9 cellular contexts compared by ENCODE assay signal in genomic region chrX:40539214-40540142, GRCh38. TPM values are rescaled to one million over a fixed set of nuclear protein-coding genes. Genes with fewer than 3 reads are reported as not detected.
DNase-seq lines count a peak whose midpoint lies in the region; ATAC-seq and TF ChIP-seq lines count a peak whose summit lies in the region.
"Had no signal": no experiment of that assay in that cellular context is flagged by ENCODE, and none has a peak within 500 bp of the region (broad histone marks: within the 10 kb centered on the region; RNA-seq: fewer than 3 reads in every experiment).

No MANE protein-coding gene starts in this region.

- no peaks in the 10 kb centered on the region for H3K36me3 ChIP-seq in BLaER1 treated with 17β-estradiol and CSF1 and Interleukin-3, amounts not matched to agents 10 nM and 100 nM
- H3K36me3 ChIP-seq: thoracic aorta had no signal

- peak overlapping the region in 8 of 10 experiments; percentile 24 to 57 (median 33); a peak in 14 of 20 replicates for H3K4me3 ChIP-seq in BLaER1 treated with 17β-estradiol and CSF1 and Interleukin-3, amounts not matched to agents 10 nM and 100 nM
- H3K4me3 ChIP-seq: thoracic aorta had no signal

- ATAC-seq in GM19438 (IDR thresholded peaks at IDR 0.05; ENCODE audit: low read depth, unreplicated experiment) (peak; percentile 76), activated B cell treated with CpG ODN at 0.5 μM for 24 hours (ENCODE audit: low read depth) (peak; percentile 77), naive B cell (ENCODE audit: low read depth in 2 of 2) (peak; percentile 82 to 91)
- peak; percentile 94 for ATAC-seq in central memory CD8-positive, alpha-beta T cell (replicated peaks; ENCODE audit: extremely low read depth, poor library complexity, severe bottlenecking)
- ATAC-seq in stimulated activated naive CD8-positive, alpha-beta T cell treated with anti-CD3 and anti-CD28 coated beads, Interleukin-15, Interleukin-2, amounts not matched to agents 100 U/mL and 50 U/mL, for 24 hours, result peak; percentile 90

- H3K9me3 Mint-ChIP-seq in activated B cell treated with CpG ODN at 0.5 μM for 24 hours, result no peaks in the 10 kb centered on the region
- H3K9me3 Mint-ChIP-seq in central memory CD8-positive, alpha-beta T cell, result no peaks in the 10 kb centered on the region
- no peaks in the 10 kb centered on the region for H3K9me3 Mint-ChIP-seq in naive B cell

- POLR2A ChIA-PET in activated B cell treated with CpG ODN at 0.5 μM for 24 hours (lab: Charles Lee), result interaction anchor here (0.5 kb wide), 1 partner anchor 441 kb away, joined by 6 read pairs; the partner anchor contains the start of gene BCOR

- H3K27me3 ChIP-seq in BLaER1 treated with 17β-estradiol and CSF1 and Interleukin-3, amounts not matched to agents 10 nM and 100 nM, result peaks cover 0 to 27% (median 8%) of the 10 kb centered on the region in 11 experiments; a peak in 8 of 22 replicates

- intact Hi-C loops in activated B cell treated with CpG ODN at 0.5 μM for 24 hours (cut with micrococcal nuclease), result loop anchor here (5.0 to 10.0 kb wide), 3 partner anchors 575 to 807 kb away; no protein-coding TSS in a partner anchor

- H4K20me1 ChIP-seq in BLaER1 treated with 17β-estradiol and CSF1 and Interleukin-3, amounts not matched to agents 10 nM and 100 nM, result no peaks in the 10 kb centered on the region

- peak overlapping the region in 10 of 11 experiments; percentile 5 to 73 (median 64); a peak in 18 of 22 replicates for H3K9ac ChIP-seq in BLaER1 treated with 17β-estradiol and CSF1 and Interleukin-3, amounts not matched to agents 10 nM and 100 nM

- H3K27ac ChIP-seq in BLaER1 treated with 17β-estradiol and CSF1 and Interleukin-3, amounts not matched to agents 10 nM and 100 nM, result peak overlapping the region; percentile 25 to 88 (median 78); a peak in 21 of 22 replicates
- H3K27ac ChIP-seq: thoracic aorta had no signal

- H3K27ac Mint-ChIP-seq in activated B cell treated with CpG ODN at 0.5 μM for 24 hours, result no peak overlapping the region
- peak overlapping the region; percentile 53 for H3K27ac Mint-ChIP-seq in central memory CD8-positive, alpha-beta T cell (ENCODE audit: low read depth)
- peak overlapping the region in 3 of 6 donors; percentile 6 to 77 (median 49) for H3K27ac Mint-ChIP-seq in naive B cell

- no peak for TF ChIP-seq CTCF in activated B cell treated with CpG ODN at 0.5 μM for 24 hours (IDR thresholded peaks at IDR 0.05)

- peaks cover 24 to 43% (median 34%) of the 10 kb centered on the region in 10 experiments for H3K4me1 ChIP-seq in BLaER1 treated with 17β-estradiol and CSF1 and Interleukin-3, amounts not matched to agents 10 nM and 100 nM

- H3K27me3 Mint-ChIP-seq in activated B cell treated with CpG ODN at 0.5 μM for 24 hours (no peaks in the 10 kb centered on the region), naive B cell (peaks cover 0 to 38% (median 11%) of the 10 kb centered on the region in 3 donors)
- no peaks in the 10 kb centered on the region for H3K27me3 Mint-ChIP-seq in central memory CD8-positive, alpha-beta T cell

- CTCF ChIA-PET in activated B cell treated with CpG ODN at 0.5 μM for 24 hours (lab: Charles Lee), result interaction anchor here (0.6 to 1.3 kb wide), 3 partner anchors 31 to 809 kb away, joined by 4 to 5 read pairs (median 5); no protein-coding TSS in a partner anchor

- H3K36me3 Mint-ChIP-seq in activated B cell treated with CpG ODN at 0.5 μM for 24 hours (ENCODE audit: low read depth) (no peaks in the 10 kb centered on the region), naive B cell (no peaks in the 10 kb centered on the region)
- H3K36me3 Mint-ChIP-seq in central memory CD8-positive, alpha-beta T cell (ENCODE audit: insufficient read depth), result peaks cover 2% of the 10 kb centered on the region

- H3K4me3 Mint-ChIP-seq in activated B cell treated with CpG ODN at 0.5 μM for 24 hours, result peak overlapping the region; percentile 41
- H3K4me3 Mint-ChIP-seq in central memory CD8-positive, alpha-beta T cell, result peak overlapping the region; percentile 51
- peak overlapping the region in 6 of 8 donors; percentile 10 to 57 (median 43) for H3K4me3 Mint-ChIP-seq in naive B cell

- DNase-seq in LHCN-M2 (ENCODE audit: low read depth), result peak; percentile 57
- peak; percentile 19 for DNase-seq in activated B cell treated with CpG ODN at 0.5 μM for 24 hours
- peak; percentile 34 to 54 for DNase-seq in central memory CD8-positive, alpha-beta T cell (ENCODE audit: low spot score in 2 of 2)
- peak; percentile 40 for DNase-seq in naive B cell
- DNase-seq in stimulated activated naive CD8-positive, alpha-beta T cell treated with anti-CD3 and anti-CD28 coated beads, Interleukin-15, Interleukin-2, amounts not matched to agents 100 U/mL and 50 U/mL, for 24 hours, result peak; percentile 75
- DNase-seq in GOT3 (lab: John Stamatoyannopoulos, UW), result no peak

- peak overlapping the region; percentile 66 to 94 (median 77) for H3K4me2 ChIP-seq in BLaER1 treated with 17β-estradiol and CSF1 and Interleukin-3, amounts not matched to agents 10 nM and 100 nM

- H3K4me1 Mint-ChIP-seq in activated B cell treated with CpG ODN at 0.5 μM for 24 hours, result peaks cover 16% of the 10 kb centered on the region
- peaks cover 27% of the 10 kb centered on the region for H3K4me1 Mint-ChIP-seq in central memory CD8-positive, alpha-beta T cell
- H3K4me1 Mint-ChIP-seq in naive B cell, result peaks cover 17 to 24% (median 21%) of the 10 kb centered on the region in 3 donors

- no peaks in the 10 kb centered on the region for H3K9me3 ChIP-seq in BLaER1 treated with 17β-estradiol and CSF1 and Interleukin-3, amounts not matched to agents 10 nM and 100 nM (replicated peaks in 1 of 11)
- H3K9me3 ChIP-seq: thoracic aorta had no signal

RNA-seq across cellular contexts. Expression of gene ATP6AP2, which starts 41.3 kb away (rescaled TPM):
- 106 and 114 TPM in 2 replicates for total RNA-seq in LHCN-M2 (2014; rRNA removed)
- polyA plus RNA-seq in LHCN-M2 (2012), result 74.7 TPM
- total RNA-seq in activated B cell treated with CpG ODN at 0.5 μM for 24 hours, result 48.6 and 53.8 TPM in 2 replicates
- polyA plus RNA-seq in naive B cell (ENCODE audit: low read depth in 6 of 6), result 100 to 1,000 TPM; 135 to 199 (median 153) TPM
